ENCODE assay signal across 8 cellular contexts in genomic region chr3:169149349-169149890, GRCh38.
DNase-seq lines count a peak whose midpoint lies in the region; ATAC-seq and TF ChIP-seq lines count a peak whose summit lies in the region.

No MANE protein-coding gene starts in this region.

- H3K27ac ChIP-seq in VCaP, result no peak overlapping the region

- DNase-seq in ACHN, result peak; percentile 84
- peak; percentile 98 for DNase-seq in NCI-H2107 (lab: John Stamatoyannopoulos, UW)
- peak; percentile 50 for DNase-seq in central memory CD4-positive, alpha-beta T cell
- peak; percentile 93 for DNase-seq in islet precursor cell
- peak; percentile 59 to 64 (median 64) for DNase-seq in stimulated activated CD4-positive, alpha-beta T cell treated with anti-CD3 and anti-CD28 coated beads, Interleukin-12 subunit alpha, Interleukin-12 subunit beta, amount 100 ng/mL, for 48 hours (ENCODE audit: low read depth in 2 of 3, low spot score in 1 of 3)

- in situ Hi-C loops in ACHN (cut with HindIII; ENCODE audit: low pct_ligation_motif_present, low pct_unique_long_range_greater_than_20kb, low sequenced_read_pairs), result no loop called here

- peak; percentile 99 for ATAC-seq in GM18867 (IDR thresholded peaks at IDR 0.05; ENCODE audit: unreplicated experiment)
- peak; percentile 99 for ATAC-seq in HG03097 (IDR thresholded peaks at IDR 0.05; ENCODE audit: low FRiP score, unreplicated experiment)

- peak; percentile 88 for TF ChIP-seq CTCF in VCaP (conservative IDR thresholded peaks at IDR 0.05)
